In genomic region chr4:54678826-54679225, GRCh38 we compare ENCODE assay signal across 25 cellular contexts. TPM values are rescaled to one million over a fixed set of nuclear protein-coding genes. Genes with fewer than 3 reads are reported as not detected.
"Had no signal": no experiment of that assay in that cellular context is flagged by ENCODE, and none has a peak within 500 bp of the region (broad histone marks: within the 10 kb centered on the region; RNA-seq: fewer than 3 reads in every experiment).

No MANE protein-coding gene starts in this region.

- H3K4me3 Mint-ChIP-seq: activated CD4-positive, alpha-beta T cell treated with anti-CD3 and anti-CD28 coated beads, Interleukin-2, amount 10 ng/mL, durations not matched to agents 7 days and 5 days; activated CD8-positive, alpha-beta memory T cell treated with anti-CD3 and anti-CD28 coated beads, Interleukin-2, amount 10 ng/mL, durations not matched to agents 7 days and 5 days; activated CD8-positive, alpha-beta T cell treated with anti-CD3 and anti-CD28 coated beads for 36 hours; immature natural killer cell; mesothelial cell of epicardium; naive thymus-derived CD8-positive, alpha-beta T cell; stimulated activated effector memory CD8-positive, alpha-beta T cell treated with anti-CD3 and anti-CD28 coated beads, Interleukin-12 subunit alpha, Interleukin-12 subunit beta, amount 100 ng/mL, for 72 hours had no signal

- H3K27me3 ChIP-seq: ascending aorta, right lobe of liver, testis, upper lobe of left lung had no signal

- H3K27ac Mint-ChIP-seq: activated CD4-positive, alpha-beta T cell treated with anti-CD3 and anti-CD28 coated beads, Interleukin-2, amount 10 ng/mL, durations not matched to agents 7 days and 5 days; activated CD8-positive, alpha-beta memory T cell treated with anti-CD3 and anti-CD28 coated beads, Interleukin-2, amount 10 ng/mL, durations not matched to agents 7 days and 5 days; activated CD8-positive, alpha-beta T cell treated with anti-CD3 and anti-CD28 coated beads for 36 hours; immature natural killer cell; mesothelial cell of epicardium; stimulated activated effector memory CD8-positive, alpha-beta T cell treated with anti-CD3 and anti-CD28 coated beads, Interleukin-12 subunit alpha, Interleukin-12 subunit beta, amount 100 ng/mL, for 72 hours had no signal

- H3K4me3 ChIP-seq: ascending aorta, lung, right lobe of liver, skin epidermis, testis, upper lobe of left lung had no signal

- H3K27ac ChIP-seq: ascending aorta, foreskin keratinocyte, parathyroid adenoma, right lobe of liver, skin epidermis, testis, upper lobe of left lung had no signal

- DNase-seq: activated CD4-positive, alpha-beta T cell treated with anti-CD3 and anti-CD28 coated beads, Interleukin-2, amount 10 ng/mL, durations not matched to agents 7 days and 5 days; activated CD4-positive, CD25-positive, alpha-beta regulatory T cell treated with anti-CD3 and anti-CD28 coated beads, Interleukin-2, amount 50 U/mL, for 72 hours; activated CD8-positive, alpha-beta memory T cell treated with anti-CD3 and anti-CD28 coated beads, Interleukin-2, amount 10 ng/mL, durations not matched to agents 7 days and 5 days; activated CD8-positive, alpha-beta T cell treated with anti-CD3 and anti-CD28 coated beads for 36 hours; activated gamma-delta T cell treated with Interleukin-2 at 50 U/mL for 16 hours; activated T-cell treated with anti-CD3 and anti-CD28 coated beads for 4 hours; central memory CD4-positive, alpha-beta T cell; dermis blood vessel endothelial cell; effector CD8-positive, alpha-beta T cell; foreskin keratinocyte; immature natural killer cell; naive thymus-derived CD8-positive, alpha-beta T cell; nucleus accumbens; right lobe of liver; stimulated activated CD4-positive, alpha-beta T cell treated with anti-CD3 and anti-CD28 coated beads, Interleukin-2, amount 100 ng/mL, for 24 hours; testis; upper lobe of left lung had no signal

- H3K36me3 Mint-ChIP-seq: activated CD8-positive, alpha-beta memory T cell treated with anti-CD3 and anti-CD28 coated beads, Interleukin-2, amount 10 ng/mL, durations not matched to agents 7 days and 5 days; activated naive CD4-positive, alpha-beta T cell treated with anti-CD3 and anti-CD28 coated beads, Interleukin-2, amount 50 U/mL, for 72 hours; mesothelial cell of epicardium; naive thymus-derived CD8-positive, alpha-beta T cell; stimulated activated effector memory CD8-positive, alpha-beta T cell treated with anti-CD3 and anti-CD28 coated beads, Interleukin-12 subunit alpha, Interleukin-12 subunit beta, amount 100 ng/mL, for 72 hours had no signal

- ATAC-seq: activated CD8-positive, alpha-beta memory T cell treated with anti-CD3 and anti-CD28 coated beads, Interleukin-2, amount 10 ng/mL, durations not matched to agents 7 days and 5 days; activated CD8-positive, alpha-beta T cell treated with anti-CD3 and anti-CD28 coated beads for 36 hours; activated naive CD4-positive, alpha-beta T cell treated with anti-CD3 and anti-CD28 coated beads, Interleukin-2, amount 50 U/mL, for 72 hours; foreskin keratinocyte; left lobe of liver; naive thymus-derived CD8-positive, alpha-beta T cell; right lobe of liver; stimulated activated effector memory CD8-positive, alpha-beta T cell treated with anti-CD3 and anti-CD28 coated beads, Interleukin-12 subunit alpha, Interleukin-12 subunit beta, amount 100 ng/mL, for 72 hours had no signal

- H3K36me3 ChIP-seq: ascending aorta, right lobe of liver, upper lobe of left lung had no signal

- H3K4me1 ChIP-seq: ascending aorta, foreskin keratinocyte, parathyroid adenoma, right lobe of liver, testis, upper lobe of left lung had no signal

- H3K9me3 ChIP-seq: ascending aorta, right lobe of liver, testis, upper lobe of left lung had no signal

- H3K27me3 Mint-ChIP-seq: activated CD8-positive, alpha-beta memory T cell treated with anti-CD3 and anti-CD28 coated beads, Interleukin-2, amount 10 ng/mL, durations not matched to agents 7 days and 5 days; activated CD8-positive, alpha-beta T cell treated with anti-CD3 and anti-CD28 coated beads for 36 hours had no signal

- H3K9me3 Mint-ChIP-seq: activated CD4-positive, alpha-beta T cell treated with anti-CD3 and anti-CD28 coated beads, Interleukin-2, amount 10 ng/mL, durations not matched to agents 7 days and 5 days; activated CD8-positive, alpha-beta T cell treated with anti-CD3 and anti-CD28 coated beads for 36 hours; activated naive CD4-positive, alpha-beta T cell treated with anti-CD3 and anti-CD28 coated beads, Interleukin-2, amount 50 U/mL, for 72 hours; immature natural killer cell; mesothelial cell of epicardium; naive thymus-derived CD8-positive, alpha-beta T cell; stimulated activated effector memory CD8-positive, alpha-beta T cell treated with anti-CD3 and anti-CD28 coated beads, Interleukin-12 subunit alpha, Interleukin-12 subunit beta, amount 100 ng/mL, for 72 hours had no signal

RNA-seq across cellular contexts. Expression of gene KIT, which starts 21.1 kb away (rescaled TPM):
- total RNA-seq: ascending aorta, foreskin keratinocyte had no signal
- polyA plus RNA-seq: foreskin keratinocyte; naive thymus-derived CD8-positive, alpha-beta T cell had no signal
